In genomic region chr1:165827199-165828102, GRCh38 we compare ENCODE assay signal across 8 cellular contexts. TPM values are rescaled to one million over a fixed set of nuclear protein-coding genes. Genes with fewer than 3 reads are reported as not detected.
DNase-seq lines count a peak whose midpoint lies in the region; ATAC-seq, FAIRE-seq and TF ChIP-seq lines count a peak whose summit lies in the region.

Gene UCK2 (plus strand): TSS chr1:165827614. CDS start chr1:165827834, 220 bp downstream.

- ATAC-seq in CD4-positive, alpha-beta T cell (ENCODE audit: poor library complexity), result peak; percentile 78
- ATAC-seq in HG03439 (IDR thresholded peaks at IDR 0.05; ENCODE audit: unreplicated experiment), result peak; percentile 75

- no peak within 1 kb of the TSS for H2AK5ac ChIP-seq in mesenchymal stem cell (ENCODE audit: low read length, severe bottlenecking)

- H3K23ac ChIP-seq in mesenchymal stem cell (ENCODE audit: low read length in 2 of 2), result peak within 1 kb of the TSS in 1 of 2 experiments; percentile 85

- peak within 1 kb of the TSS; percentile 92 to 97 for H3K18ac ChIP-seq in mesenchymal stem cell (ENCODE audit: low read depth in 1 of 2, low read length in 2 of 2)

- peak within 1 kb of the TSS; percentile 94 for H2AFZ ChIP-seq in mesenchymal stem cell (ENCODE audit: low read depth, low read length)

- H3K9me3 ChIP-seq in CD4-positive, alpha-beta T cell (ENCODE audit: control insufficient read depth, low read length), result no peaks in the 10 kb centered on the region
- no peaks in the 10 kb centered on the region for H3K9me3 ChIP-seq in effector memory CD4-positive, alpha-beta T cell (ENCODE audit: control insufficient read depth, low read length)
- no peaks in the 10 kb centered on the region for H3K9me3 ChIP-seq in mesenchymal stem cell (ENCODE audit: control insufficient read depth, low read length)

- peak within 1 kb of the TSS; percentile 88 for H2BK5ac ChIP-seq in mesenchymal stem cell (ENCODE audit: low read depth, low read length, poor library complexity, severe bottlenecking)

- H3K14ac ChIP-seq in mesenchymal stem cell (ENCODE audit: low read length in 2 of 2), result peak within 1 kb of the TSS; percentile 44 to 94

- H3K4me1 Mint-ChIP-seq in CD4-positive, alpha-beta T cell (ENCODE audit: low read depth), result peaks cover 23% of the 10 kb centered on the region
- H3K4me1 Mint-ChIP-seq in activated CD4-positive, alpha-beta memory T cell treated with anti-CD3 and anti-CD28 coated beads, Interleukin-2, amount 10 ng/mL, durations not matched to agents 7 days and 5 days, result peaks cover 26% of the 10 kb centered on the region

- H3K4me2 ChIP-seq in mesenchymal stem cell (ENCODE audit: low read length, poor library complexity, severe bottlenecking), result peak within 1 kb of the TSS; percentile 94

- H2BK12ac ChIP-seq in mesenchymal stem cell (ENCODE audit: low read length in 2 of 2), result peak within 1 kb of the TSS; percentile 45 to 92

- POLR2A ChIA-PET in CD4-positive, alpha-beta T cell (lab: Charles Lee), result interaction anchor here (0.6 to 1.7 kb wide), 4 partner anchors 44 to 256 kb away, joined by 3 to 8 read pairs (median 4); partner anchors contain the start of genes ALDH9A1 and TMCO1
- POLR2A ChIA-PET in activated CD4-positive, alpha-beta memory T cell treated with anti-CD3 and anti-CD28 coated beads, Interleukin-2, amount 10 ng/mL, durations not matched to agents 7 days and 5 days (lab: Charles Lee), result interaction anchor here (0.8 to 5.9 kb wide), 4 partner anchors 10 to 58 kb away, joined by 3 to 60 read pairs (median 11); partner anchors contain the start of gene TMCO1

- CTCF ChIA-PET in CD4-positive, alpha-beta T cell (lab: Charles Lee), result no interaction called here
- CTCF ChIA-PET in activated CD4-positive, alpha-beta memory T cell treated with anti-CD3 and anti-CD28 coated beads, Interleukin-2, amount 10 ng/mL, durations not matched to agents 7 days and 5 days (lab: Charles Lee), result interaction anchor here (0.7 to 3.7 kb wide), 5 partner anchors 18 to 90 kb away, joined by 3 to 12 read pairs (median 3); partner anchors contain the start of gene TMCO1

- peak within 1 kb of the TSS; percentile 91 for H3K9ac ChIP-seq in mesenchymal stem cell (ENCODE audit: low read length)

- no peak within 1 kb of the TSS for H3K27ac ChIP-seq in CD4-positive, alpha-beta T cell (ENCODE audit: low read depth, low read length)
- no peak within 1 kb of the TSS for H3K27ac ChIP-seq in effector memory CD4-positive, alpha-beta T cell (ENCODE audit: insufficient read depth, low read length, poor library complexity, severe bottlenecking)
- peak within 1 kb of the TSS; percentile 88 for H3K27ac ChIP-seq in mesenchymal stem cell (ENCODE audit: low read length, poor library complexity, severe bottlenecking)

- H4K8ac ChIP-seq in mesenchymal stem cell (ENCODE audit: low read length), result peak within 1 kb of the TSS; percentile 88

- peaks cover 7% of the 10 kb centered on the region for H3K4me1 ChIP-seq in effector memory CD4-positive, alpha-beta T cell (ENCODE audit: control insufficient read depth, insufficient read depth, low read length, poor library complexity, severe bottlenecking)
- H3K4me1 ChIP-seq in mesenchymal stem cell (ENCODE audit: control insufficient read depth, insufficient read depth, low read depth, low read length), result peaks cover 3% of the 10 kb centered on the region

- WGBS in mesenchymal stem cell, result under 1% methylated on average over 80 of the region's 95 CpGs

- no peak for TF ChIP-seq CTCF in CD4-positive, alpha-beta T cell (IDR thresholded peaks at IDR 0.05)

- peaks cover 4% of the 10 kb centered on the region for H3K27me3 Mint-ChIP-seq in CD4-positive, alpha-beta T cell
- no peaks in the 10 kb centered on the region for H3K27me3 Mint-ChIP-seq in activated CD4-positive, alpha-beta memory T cell treated with anti-CD3 and anti-CD28 coated beads, Interleukin-2, amount 10 ng/mL, durations not matched to agents 7 days and 5 days

- peak within 1 kb of the TSS; percentile 31 for H3K27ac Mint-ChIP-seq in CD4-positive, alpha-beta T cell
- H3K27ac Mint-ChIP-seq in activated CD4-positive, alpha-beta memory T cell treated with anti-CD3 and anti-CD28 coated beads, Interleukin-2, amount 10 ng/mL, durations not matched to agents 7 days and 5 days, result peak within 1 kb of the TSS; percentile 83

- H3K4me3 ChIP-seq in effector memory CD4-positive, alpha-beta T cell (ENCODE audit: insufficient read depth, low read depth, low read length, poor library complexity, severe bottlenecking), result peak within 1 kb of the TSS; percentile 82
- peak within 1 kb of the TSS; percentile 95 to 96 for H3K4me3 ChIP-seq in mesenchymal stem cell (ENCODE audit: insufficient read depth in 1 of 2, low read depth in 1 of 2, low read length in 2 of 2)

- peak within 1 kb of the TSS; percentile 81 for H4K91ac ChIP-seq in mesenchymal stem cell (ENCODE audit: low read length)

- no peaks in the 10 kb centered on the region for H3K9me3 Mint-ChIP-seq in CD4-positive, alpha-beta T cell
- no peaks in the 10 kb centered on the region for H3K9me3 Mint-ChIP-seq in activated CD4-positive, alpha-beta memory T cell treated with anti-CD3 and anti-CD28 coated beads, Interleukin-2, amount 10 ng/mL, durations not matched to agents 7 days and 5 days

- peak; percentile 68 for FAIRE-seq in GM19239 (lab: Jason Lieb, UNC)

- DNase-seq in CD4-positive, alpha-beta T cell, result peak; percentile 11 to 52 (median 18)
- DNase-seq in GM19239 (ENCODE audit: insufficient read length, low spot score), result peak; percentile 76
- DNase-seq in NCI-H748 (lab: John Stamatoyannopoulos, UW; ENCODE audit: unreplicated experiment), result peak; percentile 92
- peak; percentile 63 for DNase-seq in activated CD4-positive, alpha-beta memory T cell treated with anti-CD3 and anti-CD28 coated beads, Interleukin-2, amount 10 ng/mL, durations not matched to agents 7 days and 5 days
- DNase-seq in effector memory CD4-positive, alpha-beta T cell, result peak; percentile 11 to 24 (median 17)
- DNase-seq in mesenchymal stem cell, result peak; percentile 87
- DNase-seq in stimulated activated CD8-positive, alpha-beta memory T cell treated with anti-CD3 and anti-CD28 coated beads, Interleukin-15, amount 100 ng/mL, for 24 hours (ENCODE audit: low read depth), result peak; percentile 36

- peak within 1 kb of the TSS; percentile 72 to 89 for H3K4ac ChIP-seq in mesenchymal stem cell (ENCODE audit: low read depth in 1 of 2, low read length in 2 of 2)

- no peaks in the 10 kb centered on the region for H3K27me3 ChIP-seq in CD4-positive, alpha-beta T cell (ENCODE audit: control insufficient read depth, insufficient read depth, low read length)
- no peaks in the 10 kb centered on the region for H3K27me3 ChIP-seq in effector memory CD4-positive, alpha-beta T cell (replicated peaks; ENCODE audit: control insufficient read depth, insufficient read depth, low read length, poor library complexity, severe bottlenecking)
- H3K27me3 ChIP-seq in mesenchymal stem cell (ENCODE audit: control insufficient read depth in 1 of 2, insufficient read depth in 1 of 2, low read length in 2 of 2), result no peaks in the 10 kb centered on the region

- H3K4me3 Mint-ChIP-seq in CD4-positive, alpha-beta T cell, result peak within 1 kb of the TSS; percentile 91
- peak within 1 kb of the TSS; percentile 90 for H3K4me3 Mint-ChIP-seq in activated CD4-positive, alpha-beta memory T cell treated with anti-CD3 and anti-CD28 coated beads, Interleukin-2, amount 10 ng/mL, durations not matched to agents 7 days and 5 days

- H2BK120ac ChIP-seq in mesenchymal stem cell (ENCODE audit: low read depth, low read length), result peak within 1 kb of the TSS; percentile 92

- H3K36me3 Mint-ChIP-seq in CD4-positive, alpha-beta T cell (ENCODE audit: low read depth), result peaks cover 7% of the 10 kb centered on the region
- peaks cover 4% of the 10 kb centered on the region for H3K36me3 Mint-ChIP-seq in activated CD4-positive, alpha-beta memory T cell treated with anti-CD3 and anti-CD28 coated beads, Interleukin-2, amount 10 ng/mL, durations not matched to agents 7 days and 5 days (ENCODE audit: low read depth)

- peak within 1 kb of the TSS; percentile 88 for H2BK15ac ChIP-seq in mesenchymal stem cell (ENCODE audit: low read depth, poor library complexity, severe bottlenecking)

- intact Hi-C loops in CD4-positive, alpha-beta T cell (cut with DNase I, micrococcal nuclease), result loop anchor here (5.0 kb wide), 2 partner anchors 60 to 130 kb away; partner anchors contain the start of genes TMCO1 (in 2 of the 2) and ALDH9A1 (in 1 of the 2)

- no peaks in the 10 kb centered on the region for H3K79me1 ChIP-seq in mesenchymal stem cell (replicated peaks; ENCODE audit: low read length, poor library complexity, severe bottlenecking)

- no peaks in the 10 kb centered on the region for H3K36me3 ChIP-seq in effector memory CD4-positive, alpha-beta T cell (ENCODE audit: control insufficient read depth, insufficient read depth, low read length)
- H3K36me3 ChIP-seq in mesenchymal stem cell (ENCODE audit: control insufficient read depth in 1 of 2, insufficient read depth in 2 of 2, low read depth in 1 of 2, low read length in 2 of 2), result no peaks in the 10 kb centered on the region

RNA-seq across cellular contexts. Expression of gene UCK2, which starts in this region (rescaled TPM):
- under 1 TPM; 0.67 to 0.71 TPM for total RNA-seq in CD4-positive, alpha-beta T cell
- total RNA-seq in activated CD4-positive, alpha-beta memory T cell treated with anti-CD3 and anti-CD28 coated beads, Interleukin-2, amount 10 ng/mL, durations not matched to agents 7 days and 5 days, result 10 to 100 TPM; 32.1 to 34.4 TPM
- polyA plus RNA-seq in mesenchymal stem cell (2013, experiment 1 of 2), result 43.9 TPM
- polyA plus RNA-seq in mesenchymal stem cell (2013, experiment 2 of 2), result 45.6 TPM

Comparison
In these comparisons a context has a peak if more than half of its experiments do, and no peak if none do; other contexts are left out.
1. RNA of gene UCK2 (total RNA-seq): 32.1 to 34.4 TPM in activated CD4-positive, alpha-beta memory T cell treated with anti-CD3 and anti-CD28 coated beads, Interleukin-2, amount 10 ng/mL, durations not matched to agents 7 days and 5 days; 0.67 to 0.71 TPM in CD4-positive, alpha-beta T cell; every median in the first group is over 10 times any median in the second.
2. Peak in DNase-seq and ATAC-seq in CD4-positive, alpha-beta T cell; RNA of the gene not detected or under 1 TPM.
3. DNase-seq: peak in every context shown above with its lines; median percentile 92 in NCI-H748; 87 in mesenchymal stem cell; 76 in GM19239; 63 in activated CD4-positive, alpha-beta memory T cell treated with anti-CD3 and anti-CD28 coated beads, Interleukin-2, amount 10 ng/mL, durations not matched to agents 7 days and 5 days; 36 in stimulated activated CD8-positive, alpha-beta memory T cell treated with anti-CD3 and anti-CD28 coated beads, Interleukin-15, amount 100 ng/mL, for 24 hours; 18 in CD4-positive, alpha-beta T cell; 17 in effector memory CD4-positive, alpha-beta T cell.